14 cellular contexts compared by ENCODE assay signal in the genomic region with DNA sequence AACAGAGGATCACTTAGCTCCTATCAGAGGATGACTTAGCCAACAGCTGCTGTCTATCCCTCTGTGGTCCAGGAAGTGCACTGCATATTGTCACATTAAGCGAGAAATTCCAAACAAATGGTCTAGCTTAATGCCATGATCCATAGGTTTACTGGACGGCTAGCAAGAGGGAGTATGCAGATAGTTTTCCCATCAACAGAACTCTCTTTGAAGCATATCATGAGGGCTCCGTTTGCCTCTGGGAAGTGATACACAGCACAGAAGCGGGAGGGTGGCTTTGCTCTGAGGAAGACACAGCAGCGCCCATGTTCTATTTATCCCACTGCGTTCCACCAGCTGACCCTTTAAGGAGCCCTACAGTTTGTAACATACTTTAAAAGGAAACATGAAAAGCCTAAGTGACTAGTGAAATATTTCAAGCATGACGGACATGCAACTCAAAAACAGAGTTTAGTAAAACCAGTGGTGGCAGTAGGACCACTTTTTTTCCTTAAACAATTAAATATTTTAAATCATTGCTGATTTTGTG. TPM values are rescaled to one million over a fixed set of nuclear protein-coding genes. Genes with fewer than 3 reads are reported as not detected.
A peak's percentile ranks its signal among the peaks of the same experiment; 100 is the strongest.
DNase-seq lines count a peak whose midpoint lies in the region; ATAC-seq and TF ChIP-seq lines count a peak whose summit lies in the region.
"Had no signal": no experiment of that assay in that cellular context is flagged by ENCODE, and none has a peak within 500 bp of the region (broad histone marks: within the 10 kb centered on the region; RNA-seq: fewer than 3 reads in every experiment).

No MANE protein-coding gene starts in this region.

- H4K20me1 ChIP-seq in neural progenitor cell (ENCODE audit: low read depth) = peaks cover 24% of the 10 kb centered on the region

- no peak overlapping the region for H3K27ac Mint-ChIP-seq in neural progenitor cell
- H3K27ac Mint-ChIP-seq: activated CD4-positive, alpha-beta T cell treated with anti-CD3 and anti-CD28 coated beads for 36 hours had no signal

- H3K9me3 ChIP-seq in SK-N-MC (ENCODE audit: low read depth, low read length) = no peaks in the 10 kb centered on the region
- no peaks in the 10 kb centered on the region for H3K9me3 ChIP-seq in neural progenitor cell (ENCODE audit: low read depth)
- no peaks in the 10 kb centered on the region for H3K9me3 ChIP-seq in upper lobe of left lung
- H3K9me3 ChIP-seq: lower lobe of right lung, pancreas had no signal

- TF ChIP-seq CTCF in neural progenitor cell (IDR thresholded peaks at IDR 0.05) (no peak), upper lobe of left lung (IDR thresholded peaks at IDR 0.05) (no peak)

- TF ChIP-seq EP300 in upper lobe of left lung (IDR thresholded peaks at IDR 0.05) = no peak

- H3K36me3 ChIP-seq in SK-N-MC (ENCODE audit: insufficient read depth, low read length) (no peaks in the 10 kb centered on the region), neural progenitor cell (no peaks in the 10 kb centered on the region), upper lobe of left lung (peaks cover 0 to 2% (median 0%) of the 10 kb centered on the region in 4 donors)
- H3K36me3 ChIP-seq: lower lobe of right lung, pancreas had no signal

- H3K79me2 ChIP-seq in neural progenitor cell (ENCODE audit: low read depth) = no peaks in the 10 kb centered on the region

- peaks cover 4% of the 10 kb centered on the region for H3K9me3 Mint-ChIP-seq in neural progenitor cell

- H3K4me1 Mint-ChIP-seq in neural progenitor cell = peaks cover 13% of the 10 kb centered on the region
- H3K4me1 Mint-ChIP-seq: activated CD4-positive, alpha-beta T cell treated with anti-CD3 and anti-CD28 coated beads for 36 hours had no signal

- no peak for ATAC-seq in upper lobe of left lung (ENCODE audit: low FRiP score in 2 of 2)
- ATAC-seq in GM18909 (IDR thresholded peaks at IDR 0.05; ENCODE audit: poor library complexity, unreplicated experiment) = no peak
- ATAC-seq: activated CD4-positive, alpha-beta T cell treated with anti-CD3 and anti-CD28 coated beads for 36 hours; activated T-cell treated with anti-CD3 and anti-CD28 coated beads, Interleukin-2, amount 50 U/mL, for 4 hours; pancreas had no signal

- DNase-seq in SK-N-MC (ENCODE audit: low read depth, low spot score) = no peak
- peak; percentile 42 for DNase-seq in foreskin melanocyte
- DNase-seq in neural progenitor cell (ENCODE audit: low spot score) = no peak
- DNase-seq in upper lobe of left lung = no peak
- no peak for DNase-seq in DMS153 treated with DMSO at 0.1 percent for 48 hours (lab: John Stamatoyannopoulos, UW; ENCODE audit: unreplicated experiment)
- no peak for DNase-seq in stimulated activated naive CD4-positive, alpha-beta T cell treated with Interleukin-2 at 50 U/mL for 16 hours (lab: John Stamatoyannopoulos, UW)
- DNase-seq: activated CD4-positive, alpha-beta T cell treated with anti-CD3 and anti-CD28 coated beads for 36 hours; activated T-cell treated with anti-CD3 and anti-CD28 coated beads, Interleukin-2, amount 50 U/mL, for 4 hours; amygdala; effector memory CD4-positive, alpha-beta T cell; head of caudate nucleus; lower lobe of right lung; pancreas had no signal

- no peak overlapping the region for H2AFZ ChIP-seq in neural progenitor cell (replicated peaks)

- peaks cover 12% of the 10 kb centered on the region for H3F3A ChIP-seq in neural progenitor cell (ENCODE audit: low read depth)

- H3K4me2 ChIP-seq in neural progenitor cell = no peak overlapping the region

- H3K9ac ChIP-seq in SK-N-MC (ENCODE audit: insufficient read length) (no peak overlapping the region), neural progenitor cell (no peak overlapping the region)

- peaks cover 7% of the 10 kb centered on the region for H3K36me3 Mint-ChIP-seq in neural progenitor cell

- WGBS in upper lobe of left lung, 2 donors = 74 to 83% methylated on average over 7 of the region's 7 CpGs

- H3K4me1 ChIP-seq in neural progenitor cell = no peaks in the 10 kb centered on the region
- H3K4me1 ChIP-seq in upper lobe of left lung = peaks cover 9 to 15% (median 11%) of the 10 kb centered on the region in 4 donors

- H3K4me3 ChIP-seq in SK-N-MC (no peak overlapping the region), neural progenitor cell (no peak overlapping the region), upper lobe of left lung (no peak overlapping the region)
- H3K4me3 ChIP-seq: lower lobe of right lung, pancreas had no signal

- H3K27me3 Mint-ChIP-seq in neural progenitor cell (ENCODE audit: insufficient read depth, low read depth) = peaks cover 4% of the 10 kb centered on the region

- TF ChIP-seq POLR2A in upper lobe of left lung (IDR thresholded peaks at IDR 0.05) = no peak

- H3K4me3 Mint-ChIP-seq in neural progenitor cell = no peak overlapping the region
- H3K4me3 Mint-ChIP-seq: activated CD4-positive, alpha-beta T cell treated with anti-CD3 and anti-CD28 coated beads for 36 hours; activated T-cell treated with anti-CD3 and anti-CD28 coated beads, Interleukin-2, amount 50 U/mL, for 4 hours had no signal

- H3K27me3 ChIP-seq in neural progenitor cell = no peaks in the 10 kb centered on the region
- H3K27me3 ChIP-seq in upper lobe of left lung = no peaks in the 10 kb centered on the region
- H3K27me3 ChIP-seq: pancreas had no signal

- H3K27ac ChIP-seq in SK-N-MC (peak overlapping the region; percentile 95), neural progenitor cell (peak overlapping the region; percentile 8), upper lobe of left lung (peak overlapping the region; percentile 32 to 72 (median 55))
- H3K27ac ChIP-seq: pancreas had no signal

RNA-seq across cellular contexts. Expression of gene COL4A1, which starts 52.7 kb away (rescaled TPM):
- total RNA-seq in neural progenitor cell (ENCODE audit: low replicate concordance) = 105 and 120 TPM in 2 replicates
- total RNA-seq in upper lobe of left lung = 100 to 1,000 TPM in 4 of 6 donors, 10 to 100 TPM in 2; 81.7 to 309 (median 167) TPM

RNA-seq across cellular contexts. Expression of gene COL4A2, which starts 52.9 kb away (rescaled TPM):
- 73.6 and 139 TPM in 2 replicates for total RNA-seq in neural progenitor cell (ENCODE audit: low replicate concordance)
- total RNA-seq in upper lobe of left lung = 100 to 1,000 TPM; 169 to 458 (median 258) TPM
- total RNA-seq: activated CD4-positive, alpha-beta T cell treated with anti-CD3 and anti-CD28 coated beads for 36 hours had no signal

Comparison
In these comparisons a context has a peak if more than half of its experiments do, and no peak if none do; other contexts are left out.
1. H3K27ac ChIP-seq: peak in every context shown above with its lines; median percentile 95 in SK-N-MC; 55 in upper lobe of left lung; 8 in neural progenitor cell.